In the genomic region with DNA sequence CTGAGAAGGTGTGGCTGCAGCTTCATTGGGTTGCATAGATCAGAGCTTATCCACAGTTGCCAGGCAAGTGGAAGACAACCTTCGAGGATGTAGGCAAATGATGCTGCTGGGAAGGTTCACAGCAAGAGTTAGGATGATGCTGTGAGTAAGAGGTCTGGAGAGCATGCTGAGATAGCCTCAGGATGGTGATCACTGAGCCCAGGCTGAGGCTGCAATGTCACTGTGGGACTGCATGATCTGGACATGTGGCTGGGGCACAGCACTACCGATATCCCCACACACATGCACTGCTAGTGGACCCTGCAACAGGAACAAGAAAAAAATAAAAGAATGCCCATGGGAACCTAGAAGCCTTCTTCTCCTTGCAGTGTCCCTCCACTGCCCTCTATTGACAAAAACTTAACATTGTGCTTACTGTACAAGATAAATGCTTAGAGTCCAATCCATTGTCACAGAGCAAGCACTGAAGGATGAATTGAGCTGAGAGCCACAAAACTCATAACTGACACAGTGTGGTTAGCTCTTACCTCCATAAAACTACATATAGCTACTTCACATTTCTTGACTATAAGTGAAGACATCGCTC, we compare ENCODE assay signal across 8 cellular contexts.
DNase-seq lines count a peak whose midpoint lies in the region; ATAC-seq lines count a peak whose summit lies in the region.

No MANE protein-coding gene starts in this region.

- H3K27me3 Mint-ChIP-seq in activated naive CD8-positive, alpha-beta T cell treated with anti-CD3 and anti-CD28 coated beads, Interleukin-2, amount 50 U/mL, for 24 hours, result no peaks in the 10 kb centered on the region

- no peaks in the 10 kb centered on the region for H3K9me3 Mint-ChIP-seq in activated naive CD8-positive, alpha-beta T cell treated with anti-CD3 and anti-CD28 coated beads, Interleukin-2, amount 50 U/mL, for 24 hours

- ATAC-seq in GM18858 (IDR thresholded peaks at IDR 0.05; ENCODE audit: unreplicated experiment), result peak; percentile 91
- peak; percentile 83 for ATAC-seq in HG03025 (IDR thresholded peaks at IDR 0.05; ENCODE audit: low FRiP score, unreplicated experiment)
- ATAC-seq in activated naive CD8-positive, alpha-beta T cell treated with anti-CD3 and anti-CD28 coated beads, Interleukin-2, amount 50 U/mL, for 24 hours, result peak; percentile 59
- no peak for ATAC-seq in GM21619 (IDR thresholded peaks at IDR 0.05; ENCODE audit: unreplicated experiment)

- DNase-seq in COR-L47 (lab: John Stamatoyannopoulos, UW) (peak; percentile 22), NCI-H2107 treated with DMSO at 0.1 percent for 48 hours (lab: John Stamatoyannopoulos, UW; ENCODE audit: unreplicated experiment) (peak; percentile 86), iPS-NIHi11 (ENCODE audit: low spot score) (peak; percentile 11), superior temporal gyrus (ENCODE audit: extremely low spot score) (peak; percentile 56)
- DNase-seq in activated naive CD8-positive, alpha-beta T cell treated with anti-CD3 and anti-CD28 coated beads, Interleukin-2, amount 50 U/mL, for 24 hours, result no peak

- peaks cover 3% of the 10 kb centered on the region for H3K36me3 Mint-ChIP-seq in activated naive CD8-positive, alpha-beta T cell treated with anti-CD3 and anti-CD28 coated beads, Interleukin-2, amount 50 U/mL, for 24 hours (ENCODE audit: low read depth)

- no peak overlapping the region for H3K4me3 Mint-ChIP-seq in activated naive CD8-positive, alpha-beta T cell treated with anti-CD3 and anti-CD28 coated beads, Interleukin-2, amount 50 U/mL, for 24 hours

- no peak overlapping the region for H3K27ac Mint-ChIP-seq in activated naive CD8-positive, alpha-beta T cell treated with anti-CD3 and anti-CD28 coated beads, Interleukin-2, amount 50 U/mL, for 24 hours

- no peaks in the 10 kb centered on the region for H3K4me1 Mint-ChIP-seq in activated naive CD8-positive, alpha-beta T cell treated with anti-CD3 and anti-CD28 coated beads, Interleukin-2, amount 50 U/mL, for 24 hours
